In the genomic region with DNA sequence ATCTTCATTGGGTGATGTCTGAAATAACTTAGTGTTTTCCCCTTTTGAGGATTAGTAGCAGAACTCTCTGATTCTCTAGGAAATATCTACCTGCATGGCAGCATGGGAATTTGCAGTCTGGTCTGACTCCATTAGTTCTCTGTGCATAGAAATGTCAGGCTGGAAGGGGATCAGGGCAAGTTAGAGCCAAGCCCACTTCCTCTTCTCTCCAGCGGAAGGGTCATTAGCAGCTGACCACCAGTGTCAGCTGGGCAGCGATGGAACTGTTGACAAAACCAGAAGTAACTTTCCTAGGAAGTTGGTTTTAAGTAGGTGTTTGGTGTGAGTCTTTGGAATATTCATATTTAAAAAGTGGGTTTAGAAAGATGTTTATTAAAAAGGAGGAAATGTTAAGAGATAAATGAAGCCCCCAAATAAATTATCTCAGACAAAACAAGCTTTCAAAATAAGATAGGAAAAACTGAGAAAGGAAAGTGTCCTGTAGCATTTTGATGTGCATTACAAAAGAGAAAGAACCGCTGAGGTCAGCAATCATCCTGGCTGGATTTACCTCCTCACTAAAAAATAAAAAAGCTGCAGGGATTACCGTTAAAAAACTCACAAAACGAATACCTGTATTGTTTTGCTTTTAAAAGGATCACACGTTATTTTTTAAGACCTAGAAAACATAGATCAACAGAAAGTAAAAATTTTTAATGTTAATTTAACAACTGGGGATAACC, we compare ENCODE assay signal across 20 cellular contexts. TPM values are rescaled to one million over a fixed set of nuclear protein-coding genes. Genes with fewer than 3 reads are reported as not detected.
DNase-seq lines count a peak whose midpoint lies in the region; ATAC-seq and TF ChIP-seq lines count a peak whose summit lies in the region.
"Had no signal": no experiment of that assay in that cellular context is flagged by ENCODE, and none has a peak within 500 bp of the region (broad histone marks: within the 10 kb centered on the region; RNA-seq: fewer than 3 reads in every experiment).

No MANE protein-coding gene starts in this region.

- no peak overlapping the region for H3K27ac ChIP-seq in PC-9
- H3K27ac ChIP-seq in upper lobe of right lung = no peak overlapping the region
- H3K27ac ChIP-seq: body of pancreas, KMS-11, thyroid gland had no signal

- H3K4me3 ChIP-seq in PC-9 (no peak overlapping the region), upper lobe of right lung (no peak overlapping the region)
- H3K4me3 ChIP-seq: BLaER1 treated with 17β-estradiol and CSF1 and Interleukin-3, amounts not matched to agents 10 nM and 100 nM; body of pancreas; heart right ventricle; thyroid gland had no signal

- H3K27me3 ChIP-seq in PC-9 (ENCODE audit: insufficient read depth, low read depth) = no peaks in the 10 kb centered on the region
- no peaks in the 10 kb centered on the region for H3K27me3 ChIP-seq in upper lobe of right lung
- H3K27me3 ChIP-seq: BLaER1 treated with 17β-estradiol and CSF1 and Interleukin-3, amounts not matched to agents 10 nM and 100 nM; body of pancreas; heart right ventricle; thyroid gland had no signal

- peaks cover 72% of the 10 kb centered on the region for H3K4me1 ChIP-seq in PC-9 (replicated peaks; ENCODE audit: insufficient read depth)
- peaks cover 11% of the 10 kb centered on the region for H3K4me1 ChIP-seq in upper lobe of right lung
- H3K4me1 ChIP-seq: body of pancreas had no signal

- H3K36me3 ChIP-seq in PC-9 (ENCODE audit: low read depth) (no peaks in the 10 kb centered on the region), upper lobe of right lung (no peaks in the 10 kb centered on the region)
- H3K36me3 ChIP-seq: BLaER1 treated with 17β-estradiol and CSF1 and Interleukin-3, amounts not matched to agents 10 nM and 100 nM; heart right ventricle; thyroid gland had no signal

- no peaks in the 10 kb centered on the region for H3K79me2 ChIP-seq in PC-9 (ENCODE audit: low read depth)

- peak; percentile 77 for ATAC-seq in upper lobe of right lung
- ATAC-seq in HG03280 (IDR thresholded peaks at IDR 0.05; ENCODE audit: unreplicated experiment) = no peak
- ATAC-seq in HG03108 (IDR thresholded peaks at IDR 0.05; ENCODE audit: unreplicated experiment) = no peak
- ATAC-seq: body of pancreas, heart right ventricle had no signal

- TF ChIP-seq CTCF in PC-9 (conservative IDR thresholded peaks at IDR 0.05) (no peak), mesothelial cell of epicardium (IDR thresholded peaks at IDR 0.05; ENCODE audit: unreplicated experiment) (no peak), upper lobe of right lung (IDR thresholded peaks at IDR 0.05) (no peak)

- no peak overlapping the region for H3K4me3 Mint-ChIP-seq in dendritic cell treated with granulocyte-macrophage colony-stimulating factor and Interleukin-4, amounts not matched to agents 40 ng/mL and 50 ng/mL, for 4 days
- no peak overlapping the region for H3K4me3 Mint-ChIP-seq in mesothelial cell of epicardium

- DNase-seq in PC-9 (no peak), mesothelial cell of epicardium (ENCODE audit: low spot score in 2 of 2, unreplicated experiment in 2 of 2) (no peak), upper lobe of right lung (no peak), NCI-H146 (lab: John Stamatoyannopoulos, UW) (no peak)
- DNase-seq: activated naive CD4-positive, alpha-beta T cell treated with Interleukin-2 at 50 U/mL for 16 hours; heart right ventricle; NCI-H1105 treated with DMSO at 0.1 percent for 48 hours; NCI-H2171 treated with DMSO at 0.1 percent for 48 hours; NCI-H748 treated with DMSO at 0.1 percent for 48 hours; T-helper 1 cell; thyroid gland had no signal

- intact Hi-C loops in PC-9 (cut with micrococcal nuclease; ENCODE audit: unreplicated experiment) = no loop called here
- intact Hi-C loops in dendritic cell treated with granulocyte-macrophage colony-stimulating factor and Interleukin-4, amounts not matched to agents 40 ng/mL and 50 ng/mL, for 4 days (cut with micrococcal nuclease) = no loop called here
- intact Hi-C loops in upper lobe of right lung (cut with DNase I) = no loop called here

- H3K9me3 ChIP-seq in PC-9 (ENCODE audit: insufficient read depth, low read depth) (no peaks in the 10 kb centered on the region), upper lobe of right lung (no peaks in the 10 kb centered on the region)
- H3K9me3 ChIP-seq: body of pancreas, heart right ventricle, thyroid gland had no signal

- H3F3A ChIP-seq in PC-9 (ENCODE audit: insufficient read depth, low read depth) = peaks cover 39% of the 10 kb centered on the region

- POLR2A ChIA-PET in PC-9 (lab: Charles Lee; ENCODE audit: unreplicated experiment) = no interaction called here

- peaks cover 35% of the 10 kb centered on the region for H3K4me1 Mint-ChIP-seq in dendritic cell treated with granulocyte-macrophage colony-stimulating factor and Interleukin-4, amounts not matched to agents 40 ng/mL and 50 ng/mL, for 4 days (ENCODE audit: low read depth)
- peaks cover 66% of the 10 kb centered on the region for H3K4me1 Mint-ChIP-seq in mesothelial cell of epicardium

- H4K20me1 ChIP-seq in PC-9 (ENCODE audit: insufficient read depth) = no peaks in the 10 kb centered on the region
- H4K20me1 ChIP-seq: BLaER1 treated with 17β-estradiol and CSF1 and Interleukin-3, amounts not matched to agents 10 nM and 100 nM had no signal

- peak overlapping the region; percentile 66 for H3K27ac Mint-ChIP-seq in dendritic cell treated with granulocyte-macrophage colony-stimulating factor and Interleukin-4, amounts not matched to agents 40 ng/mL and 50 ng/mL, for 4 days
- peak overlapping the region; percentile 88 for H3K27ac Mint-ChIP-seq in mesothelial cell of epicardium

- H2AFZ ChIP-seq in PC-9 = no peak overlapping the region

- H3K27me3 Mint-ChIP-seq in dendritic cell treated with granulocyte-macrophage colony-stimulating factor and Interleukin-4, amounts not matched to agents 40 ng/mL and 50 ng/mL, for 4 days = peaks cover 11% of the 10 kb centered on the region
- H3K27me3 Mint-ChIP-seq in mesothelial cell of epicardium (ENCODE audit: low read depth) = no peaks in the 10 kb centered on the region

- no TSS peak for BruUV-seq in PC-9 (replicated peaks; lab: Mats Ljungman, UMichigan)

- CTCF ChIA-PET in PC-9 (lab: Charles Lee) = no interaction called here

- no peaks in the 10 kb centered on the region for H3K36me3 Mint-ChIP-seq in dendritic cell treated with granulocyte-macrophage colony-stimulating factor and Interleukin-4, amounts not matched to agents 40 ng/mL and 50 ng/mL, for 4 days (ENCODE audit: low read depth)
- no peaks in the 10 kb centered on the region for H3K36me3 Mint-ChIP-seq in mesothelial cell of epicardium

- H3K9me3 Mint-ChIP-seq in dendritic cell treated with granulocyte-macrophage colony-stimulating factor and Interleukin-4, amounts not matched to agents 40 ng/mL and 50 ng/mL, for 4 days = no peaks in the 10 kb centered on the region
- H3K9me3 Mint-ChIP-seq in mesothelial cell of epicardium = no peaks in the 10 kb centered on the region

- peak overlapping the region; percentile 42; the same call in 1 of the 2 replicates for H3K4me2 ChIP-seq in PC-9
- H3K4me2 ChIP-seq: KMS-11 had no signal

- no peaks in the 10 kb centered on the region for H3K9me2 ChIP-seq in PC-9 (ENCODE audit: insufficient read depth)

RNA-seq across cellular contexts. Expression of a gene that starts 32.4 kb away (rescaled TPM):
- total RNA-seq in PC-9 (2021) (7.2 and 9.9 TPM in 2 replicates), mesothelial cell of epicardium (36.6 to 42.4 TPM (median 37.6 TPM) in 3 replicates), upper lobe of right lung (16.0 TPM)

RNA-seq across cellular contexts. Expression of a gene that starts 57.3 kb away (rescaled TPM):
- not detected in 2 replicates for total RNA-seq in PC-9 (2021)
- not detected in 3 replicates for total RNA-seq in mesothelial cell of epicardium
- total RNA-seq in upper lobe of right lung = not detected
- total RNA-seq: body of pancreas, heart right ventricle, mononuclear cell, omental fat pad, RPMI7951, thyroid gland had no signal
